ENCODE assay signal across 22 cellular contexts in the genomic region with DNA sequence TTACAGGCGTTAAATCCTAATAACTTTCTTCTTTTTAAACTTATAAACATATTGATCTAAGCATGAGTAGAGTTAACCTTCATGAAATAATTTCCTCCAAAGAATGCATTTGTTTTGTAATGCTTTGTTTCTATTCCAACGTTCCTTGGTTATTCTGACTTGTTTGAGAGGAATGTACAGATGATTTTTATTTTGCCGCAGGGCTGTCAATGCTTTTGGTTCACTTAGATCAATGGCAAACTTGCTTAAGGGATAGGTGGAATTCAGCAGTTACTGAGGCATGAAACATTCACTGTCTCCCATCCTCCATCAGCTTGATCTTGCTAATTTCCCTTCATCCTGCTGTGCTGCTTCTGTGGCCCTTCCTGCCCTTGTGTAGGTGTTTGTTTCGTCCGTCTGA.
"Had no signal": no experiment of that assay in that cellular context is flagged by ENCODE, and none has a peak within 500 bp of the region (broad histone marks: within the 10 kb centered on the region; RNA-seq: fewer than 3 reads in every experiment).

No MANE protein-coding gene starts in this region.

- H3K27ac ChIP-seq: cardiac muscle cell, esophagus muscularis mucosa, skin epidermis, tibial nerve, vagina had no signal

- H3K36me3 Mint-ChIP-seq: activated naive CD8-positive, alpha-beta T cell treated with anti-CD3 and anti-CD28 coated beads, Interleukin-2, amount 10 ng/mL, durations not matched to agents 7 days and 5 days; naive B cell had no signal

- ATAC-seq: left lobe of liver; right cardiac atrium; stimulated activated naive B cell treated with anti-CD40 and anti-IgM and Interleukin-4, amounts not matched to agents 10 μg/mL and 1 μg/mL and 100 μg/mL, for 72 hours had no signal

- H3K27ac Mint-ChIP-seq: activated CD4-positive, alpha-beta T cell treated with anti-CD3 and anti-CD28 coated beads, Interleukin-2, amount 10 ng/mL, durations not matched to agents 7 days and 5 days; activated naive CD8-positive, alpha-beta T cell treated with anti-CD3 and anti-CD28 coated beads, Interleukin-2, amount 10 ng/mL, durations not matched to agents 7 days and 5 days; progenitor cell of endocrine pancreas; stimulated activated naive B cell treated with anti-CD40 and anti-IgM and Interleukin-4, amounts not matched to agents 10 μg/mL and 1 μg/mL and 100 μg/mL, for 72 hours; T-helper 2 cell treated with Interferon-gamma antibody and Interleukin-4, amounts not matched to agents 5 μg/mL and 100 μg/mL, for 36 hours had no signal

- H3K36me3 ChIP-seq: cardiac muscle cell, esophagus muscularis mucosa, tibial nerve, vagina had no signal

- H3K4me1 ChIP-seq: tibial nerve, vagina had no signal

- H3K4me3 Mint-ChIP-seq: activated CD4-positive, alpha-beta T cell treated with anti-CD3 and anti-CD28 coated beads, Interleukin-2, amount 10 ng/mL, durations not matched to agents 7 days and 5 days; activated naive CD8-positive, alpha-beta T cell treated with anti-CD3 and anti-CD28 coated beads, Interleukin-2, amount 10 ng/mL, durations not matched to agents 7 days and 5 days; naive B cell; stimulated activated naive B cell treated with anti-CD40 and anti-IgM and Interleukin-4, amounts not matched to agents 10 μg/mL and 1 μg/mL and 100 μg/mL, for 72 hours; T-helper 2 cell treated with Interferon-gamma antibody and Interleukin-4, amounts not matched to agents 5 μg/mL and 100 μg/mL, for 36 hours had no signal

- FAIRE-seq: frontal cortex, islet of Langerhans had no signal

- H3K4me1 Mint-ChIP-seq: activated CD4-positive, alpha-beta T cell treated with anti-CD3 and anti-CD28 coated beads, Interleukin-2, amount 10 ng/mL, durations not matched to agents 7 days and 5 days; activated naive CD8-positive, alpha-beta T cell treated with anti-CD3 and anti-CD28 coated beads, Interleukin-2, amount 10 ng/mL, durations not matched to agents 7 days and 5 days; naive B cell; stimulated activated naive B cell treated with anti-CD40 and anti-IgM and Interleukin-4, amounts not matched to agents 10 μg/mL and 1 μg/mL and 100 μg/mL, for 72 hours had no signal

- DNase-seq: activated CD4-positive, alpha-beta T cell treated with anti-CD3 and anti-CD28 coated beads, Interleukin-2, amount 10 ng/mL, durations not matched to agents 7 days and 5 days; activated CD4-positive, CD25-positive, alpha-beta regulatory T cell; activated CD8-positive, alpha-beta memory T cell treated with anti-CD3 and anti-CD28 coated beads for 24 hours; activated naive CD4-positive, alpha-beta T cell; activated naive CD8-positive, alpha-beta T cell treated with anti-CD3 and anti-CD28 coated beads, Interleukin-2, amount 10 ng/mL, durations not matched to agents 7 days and 5 days; anterior cingulate cortex; heart right ventricle; naive B cell; stimulated activated CD4-positive, alpha-beta T cell treated with anti-CD3 and anti-CD28 coated beads, Interleukin-15, amount 100 ng/mL, for 24 hours; stimulated activated CD4-positive, alpha-beta T cell treated with anti-CD3 and anti-CD28 coated beads, Interleukin-4, amount 100 ng/mL, for 1 hour; stimulated activated naive B cell treated with anti-CD40 and anti-IgM and Interleukin-4, amounts not matched to agents 10 μg/mL and 1 μg/mL and 100 μg/mL, for 72 hours had no signal

- H3K9me3 ChIP-seq: esophagus muscularis mucosa, heart right ventricle, tibial nerve, vagina had no signal

- H3K27me3 ChIP-seq: cardiac muscle cell, esophagus muscularis mucosa, heart right ventricle, tibial nerve, vagina had no signal

- H3K4me3 ChIP-seq: cardiac muscle cell, esophagus muscularis mucosa, heart right ventricle, skin epidermis, tibial nerve, vagina had no signal

- H3K9me3 Mint-ChIP-seq: activated CD4-positive, alpha-beta T cell treated with anti-CD3 and anti-CD28 coated beads, Interleukin-2, amount 10 ng/mL, durations not matched to agents 7 days and 5 days; activated naive CD8-positive, alpha-beta T cell treated with anti-CD3 and anti-CD28 coated beads, Interleukin-2, amount 10 ng/mL, durations not matched to agents 7 days and 5 days; naive B cell; stimulated activated naive B cell treated with anti-CD40 and anti-IgM and Interleukin-4, amounts not matched to agents 10 μg/mL and 1 μg/mL and 100 μg/mL, for 72 hours; T-helper 2 cell treated with Interferon-gamma antibody and Interleukin-4, amounts not matched to agents 5 μg/mL and 100 μg/mL, for 36 hours had no signal

- H3K27me3 Mint-ChIP-seq: activated naive CD8-positive, alpha-beta T cell treated with anti-CD3 and anti-CD28 coated beads, Interleukin-2, amount 10 ng/mL, durations not matched to agents 7 days and 5 days; naive B cell; progenitor cell of endocrine pancreas; stimulated activated naive B cell treated with anti-CD40 and anti-IgM and Interleukin-4, amounts not matched to agents 10 μg/mL and 1 μg/mL and 100 μg/mL, for 72 hours had no signal
